In the genomic region with DNA sequence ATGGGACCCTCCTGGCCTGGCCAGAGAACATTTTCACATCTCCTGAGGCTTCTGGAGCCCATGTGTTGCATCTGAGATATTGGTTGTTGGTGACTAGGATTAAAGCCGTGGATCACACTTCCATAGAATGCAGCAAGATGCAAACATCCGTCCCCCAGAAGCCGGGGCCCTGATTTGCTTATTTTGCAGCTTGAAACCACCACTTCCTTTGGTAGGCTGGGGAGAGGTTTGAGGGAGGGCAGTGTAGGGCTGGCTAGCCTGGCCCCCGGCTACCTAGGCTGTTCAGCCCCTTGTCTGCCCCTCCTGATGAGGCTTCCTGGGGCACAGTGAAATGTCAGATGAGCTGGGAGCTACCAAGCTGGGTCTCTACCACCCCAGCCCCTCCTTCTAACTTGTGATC, we compare ENCODE assay signal across 21 cellular contexts.
"Had no signal": no experiment of that assay in that cellular context is flagged by ENCODE, and none has a peak within 500 bp of the region (broad histone marks: within the 10 kb centered on the region; RNA-seq: fewer than 3 reads in every experiment).

No MANE protein-coding gene starts in this region.

- H3K4me3 ChIP-seq: heart right ventricle, mucosa of descending colon, ovary, psoas muscle, suprapubic skin had no signal

- H3K9me3 Mint-ChIP-seq: activated CD4-positive, alpha-beta memory T cell treated with anti-CD3 and anti-CD28 coated beads for 36 hours; activated naive CD8-positive, alpha-beta T cell treated with anti-CD3 and anti-CD28 coated beads, Interleukin-2, amount 50 U/mL, for 24 hours; activated T-cell treated with anti-CD3 and anti-CD28 coated beads, Interleukin-2, amount 50 U/mL, for 24 hours; activated T-helper 2 cell treated with anti-CD3 and anti-CD28 coated beads, Interferon-gamma antibody, Interleukin-2, Interleukin-4, amounts not matched to agents 10 μg/mL and 5 μg/mL and 100 μg/mL, durations not matched to agents 14 hours and 24 hours and 36 hours; brain; naive B cell; stimulated activated naive CD8-positive, alpha-beta T cell treated with anti-CD3 and anti-CD28 coated beads, Interleukin-15, amount 100 ng/mL, for 72 hours; type B pancreatic cell; WTC11 had no signal

- H3K27me3 ChIP-seq: ovary, suprapubic skin had no signal

- H3K27ac Mint-ChIP-seq: activated CD4-positive, alpha-beta memory T cell treated with anti-CD3 and anti-CD28 coated beads for 36 hours; activated naive CD8-positive, alpha-beta T cell treated with anti-CD3 and anti-CD28 coated beads, Interleukin-2, amount 50 U/mL, for 24 hours; activated T-cell treated with anti-CD3 and anti-CD28 coated beads, Interleukin-2, amount 50 U/mL, for 24 hours; activated T-helper 2 cell treated with anti-CD3 and anti-CD28 coated beads, Interferon-gamma antibody, Interleukin-2, Interleukin-4, amounts not matched to agents 10 μg/mL and 5 μg/mL and 100 μg/mL, durations not matched to agents 14 hours and 24 hours and 36 hours; brain; type B pancreatic cell; WTC11 had no signal

- H3K36me3 Mint-ChIP-seq: activated CD4-positive, alpha-beta memory T cell treated with anti-CD3 and anti-CD28 coated beads for 36 hours; brain; naive B cell; type B pancreatic cell; WTC11 had no signal

- H3K27ac ChIP-seq: heart right ventricle, ovary, psoas muscle, suprapubic skin had no signal

- DNase-seq: activated CD4-positive, alpha-beta memory T cell treated with anti-CD3 and anti-CD28 coated beads for 36 hours; activated CD4-positive, alpha-beta T cell treated with anti-CD3 and anti-CD28 coated beads for 4 hours; activated naive CD4-positive, alpha-beta T cell treated with Interleukin-2 at 50 U/mL for 16 hours; activated T-cell treated with anti-CD3 and anti-CD28 coated beads, Interleukin-2, amount 50 U/mL, for 24 hours; anterior cingulate cortex; central memory CD4-positive, alpha-beta T cell; heart right ventricle; mesenchymal stem cell; mucosa of descending colon; naive B cell; ovary; psoas muscle; right cardiac atrium; stimulated activated CD4-positive, alpha-beta T cell treated with anti-CD3 and anti-CD28 coated beads, Interleukin-2, amount 100 ng/mL, for 24 hours; stimulated activated naive CD8-positive, alpha-beta T cell treated with anti-CD3 and anti-CD28 coated beads, Interleukin-15, amount 100 ng/mL, for 72 hours had no signal

- H3K27me3 Mint-ChIP-seq: activated CD4-positive, alpha-beta memory T cell treated with anti-CD3 and anti-CD28 coated beads for 36 hours; activated naive CD8-positive, alpha-beta T cell treated with anti-CD3 and anti-CD28 coated beads, Interleukin-2, amount 50 U/mL, for 24 hours; activated T-cell treated with anti-CD3 and anti-CD28 coated beads, Interleukin-2, amount 50 U/mL, for 24 hours; naive B cell; stimulated activated naive CD8-positive, alpha-beta T cell treated with anti-CD3 and anti-CD28 coated beads, Interleukin-15, amount 100 ng/mL, for 72 hours; type B pancreatic cell had no signal

- H3K36me3 ChIP-seq: heart right ventricle, ovary, suprapubic skin had no signal

- H3K4me1 ChIP-seq: heart right ventricle, psoas muscle had no signal

- H3K9me3 ChIP-seq: heart right ventricle, mucosa of descending colon, ovary, psoas muscle, suprapubic skin had no signal

- H3K4me1 Mint-ChIP-seq: WTC11 had no signal

- ATAC-seq: heart right ventricle, mucosa of descending colon, psoas muscle, right cardiac atrium, WTC11 had no signal

- H3K4me3 Mint-ChIP-seq: activated CD4-positive, alpha-beta memory T cell treated with anti-CD3 and anti-CD28 coated beads for 36 hours; activated naive CD8-positive, alpha-beta T cell treated with anti-CD3 and anti-CD28 coated beads, Interleukin-2, amount 50 U/mL, for 24 hours; activated T-cell treated with anti-CD3 and anti-CD28 coated beads, Interleukin-2, amount 50 U/mL, for 24 hours; brain; stimulated activated naive CD8-positive, alpha-beta T cell treated with anti-CD3 and anti-CD28 coated beads, Interleukin-15, amount 100 ng/mL, for 72 hours; type B pancreatic cell; WTC11 had no signal
